Comparison of ENCODE assay signal across 14 cellular contexts in genomic region chr11:114291381-114291780, GRCh38. TPM values are rescaled to one million over a fixed set of nuclear protein-coding genes. Genes with fewer than 3 reads are reported as not detected.
DNase-seq lines count a peak whose midpoint lies in the region; ATAC-seq and TF ChIP-seq lines count a peak whose summit lies in the region.
"Had no signal": no experiment of that assay in that cellular context is flagged by ENCODE, and none has a peak within 500 bp of the region (broad histone marks: within the 10 kb centered on the region; RNA-seq: fewer than 3 reads in every experiment).

No MANE protein-coding gene starts in this region.

- H3K36me3 ChIP-seq in MG63 (no peaks in the 10 kb centered on the region), Caco-2 (ENCODE audit: control insufficient read depth, insufficient read depth, low read length) (no peaks in the 10 kb centered on the region)

- H3K9me3 ChIP-seq in MG63, result no peaks in the 10 kb centered on the region
- H3K9me3 ChIP-seq in Caco-2, result no peaks in the 10 kb centered on the region

- H3K27me3 ChIP-seq in MG63, result no peaks in the 10 kb centered on the region
- no peaks in the 10 kb centered on the region for H3K27me3 ChIP-seq in Caco-2 (replicated peaks; ENCODE audit: control insufficient read depth, insufficient read depth, low read length)

- POLR2A ChIA-PET in Caco-2 (lab: Charles Lee), result no interaction called here

- CTCF ChIA-PET in Caco-2 (lab: Charles Lee), result interaction anchor here (0.5 kb wide), 1 partner anchor 417 kb away, joined by 3 read pairs; no protein-coding TSS in a partner anchor

- H3K4me1 Mint-ChIP-seq in osteocyte (ENCODE audit: unreplicated experiment), result peaks cover 34% of the 10 kb centered on the region
- peaks cover 23% of the 10 kb centered on the region for H3K4me1 Mint-ChIP-seq in Caco-2 (ENCODE audit: low read depth, unreplicated experiment)
- H3K4me1 Mint-ChIP-seq: CD4-positive, alpha-beta memory T cell had no signal

- intact Hi-C loops in Caco-2 (cut with micrococcal nuclease; ENCODE audit: unreplicated experiment), result no loop called here

- peaks cover 27% of the 10 kb centered on the region; the same call in 1 of the 2 replicates for H3K4me1 ChIP-seq in Caco-2

- H3K4me3 Mint-ChIP-seq in osteocyte (ENCODE audit: unreplicated experiment) (no peak overlapping the region), Caco-2 (ENCODE audit: unreplicated experiment) (no peak overlapping the region)
- H3K4me3 Mint-ChIP-seq: activated CD4-positive, alpha-beta memory T cell treated with anti-CD3 and anti-CD28 coated beads for 36 hours; nephron had no signal

- TF ChIP-seq CTCF in choroid plexus epithelial cell (conservative IDR thresholded peaks at IDR 0.05; ENCODE audit: low read depth, low read length), result no peak
- no peak for TF ChIP-seq CTCF in osteocyte (IDR thresholded peaks at IDR 0.05)
- no peak for TF ChIP-seq CTCF in Caco-2 (IDR thresholded peaks at IDR 0.05; ENCODE audit: insufficient read depth in 1 of 2, low read depth in 1 of 2, low read length in 1 of 2, severe bottlenecking in 1 of 2, unreplicated experiment in 1 of 2)

- DNase-seq in AG08396 (ENCODE audit: low spot score), result peak; percentile 46
- peak; percentile 78 for DNase-seq in MG63
- DNase-seq in choroid plexus epithelial cell (ENCODE audit: low read depth), result peak; percentile 94
- peak; percentile 62 for DNase-seq in osteocyte (ENCODE audit: extremely low spot score, unreplicated experiment)
- DNase-seq in GDM1 (lab: John Stamatoyannopoulos, UW), result no peak
- no peak for DNase-seq in Caco-2
- DNase-seq: activated CD4-positive, alpha-beta memory T cell treated with anti-CD3 and anti-CD28 coated beads for 36 hours; CD4-positive, alpha-beta memory T cell; NCI-H1048; NCI-H524; stimulated activated CD4-positive, alpha-beta T cell treated with anti-CD3 and anti-CD28 coated beads, Interleukin-2, amount 100 ng/mL, for 48 hours had no signal

- H3K9me3 Mint-ChIP-seq in osteocyte (ENCODE audit: unreplicated experiment), result peaks cover 11% of the 10 kb centered on the region
- no peaks in the 10 kb centered on the region for H3K9me3 Mint-ChIP-seq in Caco-2 (ENCODE audit: unreplicated experiment)
- H3K9me3 Mint-ChIP-seq: activated CD4-positive, alpha-beta memory T cell treated with anti-CD3 and anti-CD28 coated beads for 36 hours; CD4-positive, alpha-beta memory T cell had no signal

- H3K27ac Mint-ChIP-seq in osteocyte (ENCODE audit: unreplicated experiment) (no peak overlapping the region), Caco-2 (ENCODE audit: unreplicated experiment) (no peak overlapping the region)
- H3K27ac Mint-ChIP-seq: activated CD4-positive, alpha-beta memory T cell treated with anti-CD3 and anti-CD28 coated beads for 36 hours; CD4-positive, alpha-beta memory T cell had no signal

- BruUV-seq in Caco-2 (replicated peaks; lab: Mats Ljungman, UMichigan), result no TSS peak

- no peak for ATAC-seq in GM18870 (IDR thresholded peaks at IDR 0.05; ENCODE audit: unreplicated experiment)
- no peak for ATAC-seq in GM21447 (IDR thresholded peaks at IDR 0.05; ENCODE audit: unreplicated experiment)

- H3K27me3 Mint-ChIP-seq in osteocyte (ENCODE audit: unreplicated experiment), result peaks cover 3% of the 10 kb centered on the region
- H3K27me3 Mint-ChIP-seq in Caco-2 (ENCODE audit: insufficient read depth, unreplicated experiment), result no peaks in the 10 kb centered on the region

- H3K4me3 ChIP-seq in MG63, result peak overlapping the region; percentile 33
- peak overlapping the region; percentile 6 for H3K4me3 ChIP-seq in choroid plexus epithelial cell (ENCODE audit: low read depth, low read length)
- no peak overlapping the region for H3K4me3 ChIP-seq in Caco-2 (ENCODE audit: low read depth, low read length)

- H3K36me3 Mint-ChIP-seq in osteocyte (ENCODE audit: unreplicated experiment) (peaks cover 1% of the 10 kb centered on the region), Caco-2 (ENCODE audit: insufficient read depth, unreplicated experiment) (no peaks in the 10 kb centered on the region)
- H3K36me3 Mint-ChIP-seq: activated CD4-positive, alpha-beta memory T cell treated with anti-CD3 and anti-CD28 coated beads for 36 hours; CD4-positive, alpha-beta memory T cell had no signal

RNA-seq across cellular contexts. Expression of gene NNMT, which starts 4.8 kb away (rescaled TPM):
- total RNA-seq in MG63 (2014; rRNA removed; shearing (Covaris generic); ENCODE audit: low replicate concordance), result 377 and 715 TPM in 2 replicates
- total RNA-seq in osteocyte, result 65.4 and 79.5 TPM in 2 replicates
- 2.4 TPM in 2 replicates for total RNA-seq in Caco-2 (2022)
- total RNA-seq: activated CD4-positive, alpha-beta memory T cell treated with anti-CD3 and anti-CD28 coated beads for 36 hours; CD4-positive, alpha-beta memory T cell had no signal

Comparison
In these comparisons a context has a peak if more than half of its experiments do, and no peak if none do; other contexts are left out.
1. DNase-seq: peak in AG08396 (single experiment), MG63 (single experiment), choroid plexus epithelial cell (single experiment) and osteocyte (single experiment); none in GDM1 (single experiment) and Caco-2 (0 of 2).
2. RNA of gene NNMT, which starts 4.8 kb away (total RNA-seq): 377 to 715 TPM in MG63 and 65.4 to 79.5 TPM in osteocyte; 2.4 TPM in Caco-2; every median in the first group is over 10 times any median in the second.